In the genomic region with DNA sequence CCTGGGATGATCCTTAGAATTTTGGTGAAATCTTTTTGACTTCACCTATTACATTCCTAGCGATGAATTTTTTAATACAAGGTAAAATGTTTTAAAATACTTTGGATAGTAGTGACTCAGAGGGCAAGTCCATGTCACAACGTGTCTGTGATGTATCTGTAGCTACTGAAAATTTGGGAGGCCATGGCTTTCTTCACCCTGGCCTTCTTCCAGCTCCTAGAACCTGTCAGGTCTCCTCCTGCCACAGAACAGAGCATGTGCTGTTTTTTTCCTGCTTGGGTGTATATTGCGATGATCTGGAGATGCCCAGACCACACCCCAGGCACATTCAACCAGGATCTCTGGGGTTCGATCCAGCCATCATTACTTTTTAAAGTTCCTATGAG, we compare ENCODE assay signal across 20 cellular contexts.
A peak's percentile ranks its signal among the peaks of the same experiment; 100 is the strongest.
DNase-seq lines count a peak whose midpoint lies in the region; ATAC-seq, FAIRE-seq and TF ChIP-seq lines count a peak whose summit lies in the region.
"Had no signal": no experiment of that assay in that cellular context is flagged by ENCODE, and none has a peak within 500 bp of the region (broad histone marks: within the 10 kb centered on the region; RNA-seq: fewer than 3 reads in every experiment).

No MANE protein-coding gene starts in this region.

- ATAC-seq in PC-3 (no peak), HG03159 (IDR thresholded peaks at IDR 0.05; ENCODE audit: unreplicated experiment) (no peak), GM21515 (IDR thresholded peaks at IDR 0.05; ENCODE audit: unreplicated experiment) (no peak)
- ATAC-seq: GM23338 had no signal

- H4K20me1 ChIP-seq in PC-3 (ENCODE audit: low read length): no peaks in the 10 kb centered on the region
- H4K20me1 ChIP-seq in keratinocyte (ENCODE audit: control insufficient read depth, extremely low read depth, insufficient read depth, low read length): no peaks in the 10 kb centered on the region

- H3K9me2 ChIP-seq in PC-3 (replicated peaks; ENCODE audit: low read length): no peaks in the 10 kb centered on the region

- BruUV-seq in PC-3 (replicated peaks; lab: Mats Ljungman, UMichigan): no TSS peak

- dilution Hi-C loops in keratinocyte (cut with MboI; ENCODE audit: extremely low pct_ligation_motif_present, low sequenced_read_pairs): no loop called here

- no peaks in the 10 kb centered on the region for H3F3A ChIP-seq in PC-3 (ENCODE audit: low read length, unreplicated experiment)

- no peak for TF ChIP-seq CTCF in PC-3 (conservative IDR thresholded peaks at IDR 0.05; ENCODE audit: low read depth, low read length)
- TF ChIP-seq CTCF in bronchial epithelial cell (IDR thresholded peaks at IDR 0.05; ENCODE audit: insufficient read depth, low read length, severe bottlenecking): no peak
- TF ChIP-seq CTCF in keratinocyte (optimal IDR thresholded peaks at IDR 0.05 in 1 of 3, IDR thresholded peaks at IDR 0.05 in 1 of 3, conservative IDR thresholded peaks at IDR 0.05 in 1 of 3; ENCODE audit: extremely low read depth in 1 of 3, insufficient read depth in 2 of 3, low read length in 3 of 3): no peak
- no peak for TF ChIP-seq CTCF in BE2C (IDR thresholded peaks at IDR 0.05; ENCODE audit: low read depth, low read length)

- H3K9me1 ChIP-seq in keratinocyte (ENCODE audit: control insufficient read depth, extremely low read depth, insufficient read depth, low read length): no peaks in the 10 kb centered on the region

- H3K4me2 ChIP-seq in PC-3 (ENCODE audit: low read length) (no peak overlapping the region), keratinocyte (ENCODE audit: control insufficient read depth, extremely low read depth, insufficient read depth, low read depth, low read length) (peak overlapping the region; percentile 32)
- H3K4me2 ChIP-seq: GM23338 had no signal

- H3K9me3 ChIP-seq in PC-3 (ENCODE audit: low read length) (no peaks in the 10 kb centered on the region), keratinocyte (ENCODE audit: control insufficient read depth, low read depth, low read length) (no peaks in the 10 kb centered on the region), BE2C (no peaks in the 10 kb centered on the region)

- H3K4me1 ChIP-seq in PC-3 (ENCODE audit: insufficient read depth, low read length) (peaks cover 26% of the 10 kb centered on the region), keratinocyte (ENCODE audit: control insufficient read depth, extremely low read depth, insufficient read depth, low read length) (peaks cover 9% of the 10 kb centered on the region), BE2C (no peaks in the 10 kb centered on the region; the same call in 1 of the 2 replicates)

- H3K27ac ChIP-seq in PC-3 (ENCODE audit: low read length) (no peak overlapping the region), keratinocyte (ENCODE audit: control insufficient read depth, insufficient read depth, low read length) (no peak overlapping the region)
- H3K27ac ChIP-seq: HL-60 had no signal

- H3K79me2 ChIP-seq in PC-3 (ENCODE audit: low read length): no peaks in the 10 kb centered on the region
- H3K79me2 ChIP-seq in keratinocyte (ENCODE audit: control insufficient read depth, insufficient read depth, low read length): no peaks in the 10 kb centered on the region

- POLR2A ChIA-PET in PC-3 (lab: Charles Lee; ENCODE audit: unreplicated experiment): no interaction called here

- no peak overlapping the region for H2AFZ ChIP-seq in PC-3 (ENCODE audit: low read length)
- H2AFZ ChIP-seq in keratinocyte (ENCODE audit: control insufficient read depth, low read length): peak overlapping the region; percentile 30
- H2AFZ ChIP-seq: GM23338 had no signal

- CTCF ChIA-PET in PC-3 (lab: Charles Lee): no interaction called here

- H3K36me3 ChIP-seq in PC-3 (ENCODE audit: low read depth, low read length) (no peaks in the 10 kb centered on the region), bronchial epithelial cell (ENCODE audit: control insufficient read depth, insufficient read depth, low read length) (no peaks in the 10 kb centered on the region), keratinocyte (ENCODE audit: control insufficient read depth in 2 of 2, extremely low read depth in 1 of 2, insufficient read depth in 2 of 2, low read length in 2 of 2) (no peaks in the 10 kb centered on the region), BE2C (no peaks in the 10 kb centered on the region)

- peak; percentile 25 for DNase-seq in PC-3
- peak; percentile 4 for DNase-seq in bronchial epithelial cell (ENCODE audit: low read depth)
- peak; percentile 19 for DNase-seq in keratinocyte (ENCODE audit: low read depth, low spot score)
- DNase-seq in BE2C: no peak
- DNase-seq: C1 segment of cervical spinal cord; CD4-positive, CD25-positive, alpha-beta regulatory T cell; CD8-positive, alpha-beta memory T cell; COR-L47; DMS 273 treated with DMSO at 0.1 percent for 48 hours; DMS53; DND-41; EL; HCEC 1CT had no signal

- H3K4me3 ChIP-seq in PC-3 (ENCODE audit: low read length) (no peak overlapping the region), bronchial epithelial cell (ENCODE audit: low read depth, low read length) (no peak overlapping the region), keratinocyte (ENCODE audit: control insufficient read depth in 2 of 3, extremely low read depth in 1 of 3, insufficient read depth in 2 of 3, low read depth in 1 of 3, low read length in 3 of 3) (no peak overlapping the region), BE2C (ENCODE audit: low read depth, low read length) (no peak overlapping the region)
- H3K4me3 ChIP-seq: GM23338 had no signal

- H3K27me3 ChIP-seq in PC-3 (ENCODE audit: low read length): no peaks in the 10 kb centered on the region
- H3K27me3 ChIP-seq in bronchial epithelial cell (ENCODE audit: control insufficient read depth, insufficient read depth, low read length): no peaks in the 10 kb centered on the region
- no peaks in the 10 kb centered on the region for H3K27me3 ChIP-seq in keratinocyte (ENCODE audit: control insufficient read depth, extremely low read depth, insufficient read depth, low read length)
- no peaks in the 10 kb centered on the region for H3K27me3 ChIP-seq in BE2C

- H3K9ac ChIP-seq in PC-3 (ENCODE audit: low read length) (no peak overlapping the region), keratinocyte (ENCODE audit: control insufficient read depth, extremely low read depth, insufficient read depth, low read length) (no peak overlapping the region)

- no peak for FAIRE-seq in bronchial epithelial cell (lab: Jason Lieb, UNC)
- peak; percentile 83 for FAIRE-seq in keratinocyte (lab: Jason Lieb, UNC)
- FAIRE-seq: GM12891, GM19239, H54 had no signal

- intact Hi-C loops in PC-3 (cut with micrococcal nuclease): no loop called here
